24 cellular contexts compared by ENCODE assay signal in the genomic region with DNA sequence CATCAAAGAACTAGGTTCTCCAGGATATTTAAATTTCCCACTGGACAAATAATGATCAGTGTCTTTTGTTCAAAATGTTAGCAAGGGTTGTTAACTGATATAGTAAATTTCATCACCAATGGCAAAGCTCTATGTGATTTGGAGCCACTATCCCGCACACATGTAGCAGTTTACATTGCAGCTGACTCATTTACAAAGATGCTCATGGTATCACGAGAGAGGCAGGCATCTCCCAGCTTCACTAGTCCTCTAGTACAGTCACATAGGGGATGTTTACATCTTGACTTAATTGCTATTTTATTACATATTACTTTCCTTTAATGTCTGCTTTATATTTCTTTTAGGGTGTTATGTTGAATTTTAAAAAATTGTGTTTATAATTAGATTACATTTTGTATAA. TPM values are rescaled to one million over a fixed set of nuclear protein-coding genes. Genes with fewer than 3 reads are reported as not detected.
"Had no signal": no experiment of that assay in that cellular context is flagged by ENCODE, and none has a peak within 500 bp of the region (broad histone marks: within the 10 kb centered on the region; RNA-seq: fewer than 3 reads in every experiment).

No MANE protein-coding gene starts in this region.

- H3K9me3 ChIP-seq: MG63, SJSA1 had no signal

- H3K27ac ChIP-seq: SJSA1, SK-N-MC had no signal

- DNase-seq: Karpas-422, KG1, MG63, NCI-H1092, NCI-H1105 treated with DMSO at 0.1 percent for 48 hours, NCI-H1436, NCI-H187, NCI-H2029, NCI-H2081 treated with DMSO at 0.1 percent for 48 hours, NCI-H2171, NCI-H226, NCI-H446, NCI-H510A, NCI-H524 treated with DMSO at 0.1 percent for 48 hours, NCI-H69, NCI-H774, Right ventricle myocardium superior, RPMI8226, SIG-M5 had no signal

- H3K36me3 ChIP-seq: MG63, SJSA1 had no signal

- H3K4me3 ChIP-seq: MG63, SJSA1, SK-N-MC had no signal

- H3K4me1 ChIP-seq: SJSA1 had no signal

- H3K27me3 ChIP-seq: MG63, SJSA1 had no signal

- FAIRE-seq: RCC 7860 had no signal

RNA-seq across cellular contexts. Expression of gene KCNE4, which starts 30.7 kb away (rescaled TPM):
- total RNA-seq: HT-29; T-helper 1 cell treated with Interleukin-12 subunit alpha and Interleukin-12 subunit beta and Interleukin-4 antibody, amounts not matched to agents 30 ng/mL and 1 ng/mL, for 36 hours had no signal
